In the genomic region with DNA sequence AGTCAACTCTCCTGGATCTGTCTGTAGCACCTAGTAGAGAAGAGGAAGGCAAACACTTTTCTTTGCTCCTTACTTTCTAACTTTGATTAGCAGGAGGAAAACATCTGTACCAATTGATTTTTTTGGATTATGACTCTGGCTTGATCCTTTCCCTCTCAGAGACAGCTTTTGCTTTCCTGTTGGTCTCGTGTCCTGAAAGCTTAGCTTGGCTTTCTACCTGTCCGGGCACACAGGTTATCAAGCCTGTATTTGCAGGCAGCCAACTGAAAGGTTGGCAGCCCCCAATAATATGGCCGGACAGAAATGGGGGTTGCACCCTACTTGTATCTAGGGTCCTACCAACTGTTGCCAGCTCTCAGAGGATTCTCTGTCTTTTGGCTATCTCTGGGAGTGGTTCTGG, we compare ENCODE assay signal across 14 cellular contexts. TPM values are rescaled to one million over a fixed set of nuclear protein-coding genes. Genes with fewer than 3 reads are reported as not detected.
DNase-seq lines count a peak whose midpoint lies in the region; ATAC-seq, FAIRE-seq and TF ChIP-seq lines count a peak whose summit lies in the region.
"Had no signal": no experiment of that assay in that cellular context is flagged by ENCODE, and none has a peak within 500 bp of the region (broad histone marks: within the 10 kb centered on the region; RNA-seq: fewer than 3 reads in every experiment).

No MANE protein-coding gene starts in this region.

- no peaks in the 10 kb centered on the region for H3K36me3 ChIP-seq in mucosa of descending colon (ENCODE audit: low read depth)
- H3K36me3 ChIP-seq: BLaER1 treated with 17β-estradiol and CSF1 and Interleukin-3, amounts not matched to agents 10 nM and 100 nM had no signal

- no peak for TF ChIP-seq EP300 in A549 (IDR thresholded peaks at IDR 0.05)

- H3K4me3 ChIP-seq in A549 (no peak overlapping the region), mucosa of descending colon (no peak overlapping the region), dorsolateral prefrontal cortex (no peak overlapping the region)
- H3K4me3 ChIP-seq: BLaER1 treated with 17β-estradiol and CSF1 and Interleukin-3, amounts not matched to agents 10 nM and 100 nM had no signal

- POLR2A ChIA-PET in A549 (lab: Yijun Ruan, JAX), result no interaction called here

- H3K27me3 ChIP-seq in dorsolateral prefrontal cortex, result peaks cover 0 to 53% (median 7%) of the 10 kb centered on the region in 45 donors
- H3K27me3 ChIP-seq: BLaER1 treated with 17β-estradiol and CSF1 and Interleukin-3, amounts not matched to agents 10 nM and 100 nM had no signal

- peaks cover 3 to 5% of the 10 kb centered on the region in 2 donors for H3K4me1 Mint-ChIP-seq in stimulated activated naive B cell treated with anti-CD40 and anti-IgM and Interleukin-4, amounts not matched to agents 10 μg/mL and 1 μg/mL and 100 μg/mL, for 72 hours
- H3K4me1 Mint-ChIP-seq: CD4-positive, CD25-positive, alpha-beta regulatory T cell had no signal

- ATAC-seq in A549, result no peak
- peak; percentile 30 for ATAC-seq in left colon
- ATAC-seq in mucosa of descending colon, result peak; percentile 16
- ATAC-seq in stimulated activated naive B cell treated with anti-CD40 and anti-IgM and Interleukin-4, amounts not matched to agents 10 μg/mL and 1 μg/mL and 100 μg/mL, for 72 hours (replicated peaks), result no peak
- ATAC-seq in HG02759 (IDR thresholded peaks at IDR 0.05; ENCODE audit: unreplicated experiment), result no peak
- ATAC-seq: HCT116 had no signal

- H3K9me3 ChIP-seq in A549 (no peaks in the 10 kb centered on the region), mucosa of descending colon (no peaks in the 10 kb centered on the region)
- H3K9me3 ChIP-seq: BLaER1 treated with 17β-estradiol and CSF1 and Interleukin-3, amounts not matched to agents 10 nM and 100 nM had no signal

- 88% methylated on average over 3 of the region's 3 CpGs for WGBS in A549 (ENCODE audit: missing lambda C conversion rate)

- H3K27ac Mint-ChIP-seq in stimulated activated naive B cell treated with anti-CD40 and anti-IgM and Interleukin-4, amounts not matched to agents 10 μg/mL and 1 μg/mL and 100 μg/mL, for 72 hours, result peak overlapping the region; percentile 47
- H3K27ac Mint-ChIP-seq: CD4-positive, CD25-positive, alpha-beta regulatory T cell had no signal

- TF ChIP-seq POLR2A in A549 (IDR thresholded peaks at IDR 0.05; ENCODE audit: low read length), result no peak

- peak overlapping the region; percentile 64 for H3K4me2 ChIP-seq in A549

- FAIRE-seq in A549 (lab: Jason Lieb, UNC), result no peak

- CTCF ChIA-PET in A549 (lab: Yijun Ruan, JAX), result interaction anchor here (0.8 to 1.8 kb wide), 3 partner anchors 14 to 258 kb away, joined by 3 to 5 read pairs (median 3); no protein-coding TSS in a partner anchor

- no peak overlapping the region for H3K4me3 Mint-ChIP-seq in stimulated activated naive B cell treated with anti-CD40 and anti-IgM and Interleukin-4, amounts not matched to agents 10 μg/mL and 1 μg/mL and 100 μg/mL, for 72 hours
- H3K4me3 Mint-ChIP-seq: CD4-positive, CD25-positive, alpha-beta regulatory T cell had no signal

- H3K36me3 Mint-ChIP-seq in stimulated activated naive B cell treated with anti-CD40 and anti-IgM and Interleukin-4, amounts not matched to agents 10 μg/mL and 1 μg/mL and 100 μg/mL, for 72 hours, result peaks cover 0 to 2% of the 10 kb centered on the region in 2 donors
- H3K36me3 Mint-ChIP-seq: CD4-positive, CD25-positive, alpha-beta regulatory T cell had no signal

- TF ChIP-seq CTCF in A549 (IDR thresholded peaks at IDR 0.05) (no peak), mucosa of descending colon (IDR thresholded peaks at IDR 0.05) (no peak), dorsolateral prefrontal cortex (IDR thresholded peaks at IDR 0.05 in 54 of 56, conservative IDR thresholded peaks at IDR 0.05 in 2 of 56; ENCODE audit: low read depth in 1 of 56, partially characterized antibody in 56 of 56) (no peak)

- H3K4me1 ChIP-seq in A549 (peaks cover 13% of the 10 kb centered on the region), mucosa of descending colon (ENCODE audit: low read depth) (no peaks in the 10 kb centered on the region)

- H3K27ac ChIP-seq in A549, result peak overlapping the region in 1 of 2 experiments; percentile 52; a peak in 3 of 6 replicates
- no peak overlapping the region for H3K27ac ChIP-seq in dorsolateral prefrontal cortex
- H3K27ac ChIP-seq: BLaER1 treated with 17β-estradiol and CSF1 and Interleukin-3, amounts not matched to agents 10 nM and 100 nM; HL-60 had no signal

- H3K9me3 Mint-ChIP-seq in stimulated activated naive B cell treated with anti-CD40 and anti-IgM and Interleukin-4, amounts not matched to agents 10 μg/mL and 1 μg/mL and 100 μg/mL, for 72 hours, result no peaks in the 10 kb centered on the region
- H3K9me3 Mint-ChIP-seq: CD4-positive, CD25-positive, alpha-beta regulatory T cell had no signal

- DNase-seq in A549 (ENCODE audit: low read depth in 1 of 2, low spot score in 1 of 2) (no peak), left colon (no peak), mucosa of descending colon (no peak), dorsolateral prefrontal cortex (no peak), NCI-H1694 (lab: John Stamatoyannopoulos, UW) (no peak)
- DNase-seq in stimulated activated naive B cell treated with anti-CD40 and anti-IgM and Interleukin-4, amounts not matched to agents 10 μg/mL and 1 μg/mL and 100 μg/mL, for 72 hours, result no peak
- DNase-seq: 8988T; ACHN; CD4-positive, CD25-positive, alpha-beta regulatory T cell; GF-D8 had no signal

- intact Hi-C loops in left colon (cut with DNase I, micrococcal nuclease), result no loop called here
- intact Hi-C loops in mucosa of descending colon (cut with DNase I, micrococcal nuclease), result no loop called here
- intact Hi-C loops in dorsolateral prefrontal cortex (cut with DNase I), result loop anchor here in 1 of 2 donors (10.0 kb wide), 1 partner anchor 153 kb away; no protein-coding TSS in a partner anchor

- no peak for TF ChIP-seq RAD21 in A549 (conservative IDR thresholded peaks at IDR 0.05 in 1 of 2, IDR thresholded peaks at IDR 0.05 in 1 of 2)

- no peaks in the 10 kb centered on the region for H3K27me3 Mint-ChIP-seq in stimulated activated naive B cell treated with anti-CD40 and anti-IgM and Interleukin-4, amounts not matched to agents 10 μg/mL and 1 μg/mL and 100 μg/mL, for 72 hours
- H3K27me3 Mint-ChIP-seq: CD4-positive, CD25-positive, alpha-beta regulatory T cell had no signal

TF ChIP-seq in A549, 52 proteins besides CTCF, POLR2A, EP300 and RAD21:
- TF ChIP-seq CBX8 (IDR thresholded peaks at IDR 0.05), result no peak
- TF ChIP-seq, protein P1, sequence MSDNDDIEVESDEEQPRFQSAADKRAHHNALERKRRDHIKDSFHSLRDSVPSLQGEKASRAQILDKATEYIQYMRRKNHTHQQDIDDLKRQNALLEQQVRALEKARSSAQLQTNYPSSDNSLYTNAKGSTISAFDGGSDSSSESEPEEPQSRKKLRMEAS (IDR thresholded peaks at IDR 0.05), result no peak

RNA-seq across cellular contexts. Expression of a gene that starts 43.1 kb away (rescaled TPM):
- polyA plus RNA-seq in A549 (2011; rRNA removed) (76.9 and 95.1 TPM in 2 replicates), A549 (2017; fragmentation: RNase III; extraction: RNeasy Plus Mini Kit Qiagen cat#74134 plus additional on column Dnase treatment) (68.8 to 79.5 TPM (median 78.2 TPM) in 3 replicates)
- 23.4 and 27.1 TPM in 2 replicates for polyA plus RNA-seq in A549 (2012; cell fraction: cytosol; rRNA removed)
- 21.9 and 23.7 TPM in 2 replicates for polyA plus RNA-seq in A549 (2012; cell fraction: nucleus; rRNA removed)
- polyA minus RNA-seq in A549 (2011; rRNA and poly(A)+ RNA removed), result 31.5 and 39.3 TPM in 2 replicates
- total RNA-seq in left colon (10 to 100 TPM; 72.2 to 98.6 TPM), mucosa of descending colon (10 to 100 TPM; 75.1 to 90.0 (median 79.0) TPM), dorsolateral prefrontal cortex (100 to 1,000 TPM; 107 to 706 (median 222) TPM)

RNA-seq across cellular contexts. Expression of a gene that starts 48.5 kb away (rescaled TPM):
- 47.5 and 55.0 TPM in 2 replicates for polyA plus RNA-seq in A549 (2011; rRNA removed)
- 7.9 and 10.7 TPM in 2 replicates for polyA plus RNA-seq in A549 (2012; cell fraction: cytosol; rRNA removed)
- polyA plus RNA-seq in A549 (2012; cell fraction: nucleus; rRNA removed), result 11.4 and 18.5 TPM in 2 replicates
- polyA plus RNA-seq in A549 (2017; fragmentation: RNase III; extraction: RNeasy Plus Mini Kit Qiagen cat#74134 plus additional on column Dnase treatment), result 34.5 to 40.3 TPM (median 36.7 TPM) in 3 replicates
- polyA minus RNA-seq in A549 (2011; rRNA and poly(A)+ RNA removed), result 91.0 and 106 TPM in 2 replicates
- 10 to 100 TPM; 26.0 to 33.8 TPM for total RNA-seq in left colon
- total RNA-seq in mucosa of descending colon, result 10 to 100 TPM; 27.4 to 47.1 (median 34.1) TPM
- 10 to 100 TPM; 35.2 to 60.7 (median 45.2) TPM for total RNA-seq in dorsolateral prefrontal cortex

Comparison
In these comparisons a context has a peak if more than half of its experiments do, and no peak if none do; other contexts are left out.
1. ATAC-seq: peak in left colon (single experiment) and mucosa of descending colon (single experiment); none in A549 (0 of 2), stimulated activated naive B cell treated with anti-CD40 and anti-IgM and Interleukin-4, amounts not matched to agents 10 μg/mL and 1 μg/mL and 100 μg/mL, for 72 hours (0 of 2) and HG02759 (single experiment).